In the genomic region with DNA sequence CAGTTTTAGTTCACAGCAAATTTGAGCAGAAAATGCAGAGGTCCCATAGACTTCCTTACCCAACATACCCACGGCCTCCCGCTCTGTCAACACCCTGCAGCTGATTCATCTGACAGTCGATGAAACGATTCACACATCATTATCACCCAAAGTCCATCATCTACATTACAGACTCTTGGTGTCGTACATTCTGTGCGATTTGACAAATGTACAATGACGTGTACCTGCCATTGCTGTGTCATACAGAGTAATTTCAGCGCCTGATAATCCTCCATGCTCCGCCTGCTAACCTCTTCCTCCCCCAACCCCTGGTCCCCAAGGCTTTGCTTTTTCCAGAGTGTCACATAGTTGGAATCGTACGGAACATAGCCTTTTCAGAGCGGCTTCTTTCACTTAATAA, we compare ENCODE assay signal across 20 cellular contexts.
A peak's percentile ranks its signal among the peaks of the same experiment; 100 is the strongest.
DNase-seq lines count a peak whose midpoint lies in the region; TF ChIP-seq lines count a peak whose summit lies in the region.
"Had no signal": no experiment of that assay in that cellular context is flagged by ENCODE, and none has a peak within 500 bp of the region (broad histone marks: within the 10 kb centered on the region; RNA-seq: fewer than 3 reads in every experiment).

No MANE protein-coding gene starts in this region.

- POLR2A ChIA-PET in Caco-2 (lab: Charles Lee), result no interaction called here
- POLR2A ChIA-PET in activated CD4-positive, alpha-beta memory T cell treated with anti-CD3 and anti-CD28 coated beads for 36 hours (lab: Charles Lee), result no interaction called here

- H3K4me3 ChIP-seq in Caco-2 (ENCODE audit: low read depth, low read length) (no peak overlapping the region), parathyroid adenoma (ENCODE audit: low read depth, low read length) (peak overlapping the region; percentile 43)

- no peaks in the 10 kb centered on the region for H3K79me2 ChIP-seq in parathyroid adenoma

- H3K27ac ChIP-seq in parathyroid adenoma, result peak overlapping the region; percentile 99

- H3K9me3 Mint-ChIP-seq in Caco-2 (ENCODE audit: unreplicated experiment), result no peaks in the 10 kb centered on the region
- peaks cover 9% of the 10 kb centered on the region for H3K9me3 Mint-ChIP-seq in glutamatergic neuron (ENCODE audit: unreplicated experiment)
- H3K9me3 Mint-ChIP-seq in activated CD4-positive, alpha-beta memory T cell treated with anti-CD3 and anti-CD28 coated beads for 36 hours, result no peaks in the 10 kb centered on the region
- H3K9me3 Mint-ChIP-seq: activated T-cell treated with anti-CD3 and anti-CD28 coated beads, Interleukin-2, amount 50 U/mL, for 4 hours had no signal

- H3K27me3 ChIP-seq in Caco-2 (replicated peaks; ENCODE audit: control insufficient read depth, insufficient read depth, low read length), result no peaks in the 10 kb centered on the region
- H3K27me3 ChIP-seq in parathyroid adenoma (ENCODE audit: control insufficient read depth, insufficient read depth, low read length), result no peaks in the 10 kb centered on the region
- H3K27me3 ChIP-seq: BE2C had no signal

- peaks cover 32% of the 10 kb centered on the region for H3K4me1 Mint-ChIP-seq in Caco-2 (ENCODE audit: low read depth, unreplicated experiment)
- peaks cover 41% of the 10 kb centered on the region for H3K4me1 Mint-ChIP-seq in glutamatergic neuron (ENCODE audit: low read depth, unreplicated experiment)
- no peaks in the 10 kb centered on the region for H3K4me1 Mint-ChIP-seq in activated CD4-positive, alpha-beta memory T cell treated with anti-CD3 and anti-CD28 coated beads for 36 hours (ENCODE audit: low read depth)

- H3K36me3 ChIP-seq in Caco-2 (ENCODE audit: control insufficient read depth, insufficient read depth, low read length) (no peaks in the 10 kb centered on the region), parathyroid adenoma (ENCODE audit: control insufficient read depth, insufficient read depth, low read length) (no peaks in the 10 kb centered on the region)
- H3K36me3 ChIP-seq: BE2C had no signal

- BruUV-seq in Caco-2 (replicated peaks; lab: Mats Ljungman, UMichigan), result no TSS peak

- no peaks in the 10 kb centered on the region for H3K27me3 Mint-ChIP-seq in Caco-2 (ENCODE audit: insufficient read depth, unreplicated experiment)
- H3K27me3 Mint-ChIP-seq in glutamatergic neuron (ENCODE audit: unreplicated experiment), result peaks cover 17% of the 10 kb centered on the region
- H3K27me3 Mint-ChIP-seq in activated CD4-positive, alpha-beta memory T cell treated with anti-CD3 and anti-CD28 coated beads for 36 hours, result peaks cover 9% of the 10 kb centered on the region

- peak overlapping the region; percentile 41 for H2AFZ ChIP-seq in parathyroid adenoma

- CTCF ChIA-PET in Caco-2 (lab: Charles Lee), result interaction anchor here (1.0 kb wide), 1 partner anchor 11 kb away, joined by 4 read pairs; no protein-coding TSS in a partner anchor
- CTCF ChIA-PET in activated CD4-positive, alpha-beta memory T cell treated with anti-CD3 and anti-CD28 coated beads for 36 hours (lab: Charles Lee), result no interaction called here

- intact Hi-C loops in Caco-2 (cut with micrococcal nuclease; ENCODE audit: unreplicated experiment), result no loop called here
- intact Hi-C loops in activated CD4-positive, alpha-beta memory T cell treated with anti-CD3 and anti-CD28 coated beads for 36 hours (cut with micrococcal nuclease), result no loop called here

- H3K36me3 Mint-ChIP-seq in Caco-2 (ENCODE audit: insufficient read depth, unreplicated experiment) (peaks cover 6% of the 10 kb centered on the region), glutamatergic neuron (ENCODE audit: unreplicated experiment) (no peaks in the 10 kb centered on the region)
- no peaks in the 10 kb centered on the region for H3K36me3 Mint-ChIP-seq in activated CD4-positive, alpha-beta memory T cell treated with anti-CD3 and anti-CD28 coated beads for 36 hours

- H3K27ac Mint-ChIP-seq in Caco-2 (ENCODE audit: unreplicated experiment) (peak overlapping the region; percentile 78), glutamatergic neuron (ENCODE audit: unreplicated experiment) (peak overlapping the region; percentile 94)
- no peak overlapping the region for H3K27ac Mint-ChIP-seq in activated CD4-positive, alpha-beta memory T cell treated with anti-CD3 and anti-CD28 coated beads for 36 hours

- H3K9me3 ChIP-seq in Caco-2, result no peaks in the 10 kb centered on the region
- no peaks in the 10 kb centered on the region for H3K9me3 ChIP-seq in parathyroid adenoma (ENCODE audit: control insufficient read depth, low read length)
- H3K9me3 ChIP-seq: BE2C had no signal

- DNase-seq in Caco-2 (no peak), amniotic epithelial cell (ENCODE audit: low read depth) (peak; percentile 53), glutamatergic neuron (no peak), dermis blood vessel endothelial cell (no peak), kidney glomerular epithelial cell (lab: John Stamatoyannopoulos, UW) (no peak)
- DNase-seq in activated CD4-positive, alpha-beta memory T cell treated with anti-CD3 and anti-CD28 coated beads for 36 hours, result no peak
- DNase-seq in activated CD8-positive, alpha-beta memory T cell treated with anti-CD3 and anti-CD28 coated beads, Interleukin-2, amount 50 U/mL, for 4 hours, result no peak
- DNase-seq: activated CD4-positive, alpha-beta T cell treated with anti-CD3 and anti-CD28 coated beads for 1 hour; activated naive CD4-positive, alpha-beta T cell treated with Interleukin-2 at 50 U/mL for 16 hours; activated T-cell treated with anti-CD3 and anti-CD28 coated beads, Interleukin-2, amount 50 U/mL, for 4 hours; BE2C; DND-41; effector CD8-positive, alpha-beta T cell; Kasumi-1; NCI-H2029; NCI-H345; OCI-M1; SHP77 treated with DMSO at 0.1 percent for 48 hours; stimulated activated CD4-positive, alpha-beta T cell treated with anti-CD3 and anti-CD28 coated beads, Interleukin-15, amount 100 ng/mL, for 24 hours had no signal

- H3K4me3 Mint-ChIP-seq in Caco-2 (ENCODE audit: unreplicated experiment) (no peak overlapping the region), glutamatergic neuron (ENCODE audit: unreplicated experiment) (peak overlapping the region; percentile 14)
- H3K4me3 Mint-ChIP-seq in activated CD4-positive, alpha-beta memory T cell treated with anti-CD3 and anti-CD28 coated beads for 36 hours, result no peak overlapping the region
- H3K4me3 Mint-ChIP-seq: activated T-cell treated with anti-CD3 and anti-CD28 coated beads, Interleukin-2, amount 50 U/mL, for 4 hours had no signal

- H3K4me1 ChIP-seq in Caco-2 (peaks cover 52% of the 10 kb centered on the region), parathyroid adenoma (peaks cover 41% of the 10 kb centered on the region)
- H3K4me1 ChIP-seq: BE2C had no signal

- H3K4me2 ChIP-seq in parathyroid adenoma (ENCODE audit: low read length), result peak overlapping the region; percentile 46

- TF ChIP-seq CTCF in Caco-2 (IDR thresholded peaks at IDR 0.05; ENCODE audit: insufficient read depth in 1 of 2, low read depth in 1 of 2, low read length in 1 of 2, severe bottlenecking in 1 of 2, unreplicated experiment in 1 of 2), result no peak
- no peak for TF ChIP-seq CTCF in glutamatergic neuron (IDR thresholded peaks at IDR 0.05; ENCODE audit: partially characterized antibody, unreplicated experiment)
- no peak for TF ChIP-seq CTCF in parathyroid adenoma (IDR thresholded peaks at IDR 0.05)

- peak overlapping the region; percentile 37 for H3K9ac ChIP-seq in parathyroid adenoma
